1 cellular context compared by ENCODE assay signal in genomic region chr2:62195421-62196277, GRCh38.
TF ChIP-seq lines count a peak whose summit lies in the region.

TSS of gene B3GNT2 (plus strand) at chr2:62196115. CDS start at chr2:62222221, 26,106 bp downstream.

TF ChIP-seq in HepG2, 621 proteins besides CTCF, POLR2A, EP300 and RAD21 (continued from another document and continues in another):
- TF ChIP-seq, protein P1, sequence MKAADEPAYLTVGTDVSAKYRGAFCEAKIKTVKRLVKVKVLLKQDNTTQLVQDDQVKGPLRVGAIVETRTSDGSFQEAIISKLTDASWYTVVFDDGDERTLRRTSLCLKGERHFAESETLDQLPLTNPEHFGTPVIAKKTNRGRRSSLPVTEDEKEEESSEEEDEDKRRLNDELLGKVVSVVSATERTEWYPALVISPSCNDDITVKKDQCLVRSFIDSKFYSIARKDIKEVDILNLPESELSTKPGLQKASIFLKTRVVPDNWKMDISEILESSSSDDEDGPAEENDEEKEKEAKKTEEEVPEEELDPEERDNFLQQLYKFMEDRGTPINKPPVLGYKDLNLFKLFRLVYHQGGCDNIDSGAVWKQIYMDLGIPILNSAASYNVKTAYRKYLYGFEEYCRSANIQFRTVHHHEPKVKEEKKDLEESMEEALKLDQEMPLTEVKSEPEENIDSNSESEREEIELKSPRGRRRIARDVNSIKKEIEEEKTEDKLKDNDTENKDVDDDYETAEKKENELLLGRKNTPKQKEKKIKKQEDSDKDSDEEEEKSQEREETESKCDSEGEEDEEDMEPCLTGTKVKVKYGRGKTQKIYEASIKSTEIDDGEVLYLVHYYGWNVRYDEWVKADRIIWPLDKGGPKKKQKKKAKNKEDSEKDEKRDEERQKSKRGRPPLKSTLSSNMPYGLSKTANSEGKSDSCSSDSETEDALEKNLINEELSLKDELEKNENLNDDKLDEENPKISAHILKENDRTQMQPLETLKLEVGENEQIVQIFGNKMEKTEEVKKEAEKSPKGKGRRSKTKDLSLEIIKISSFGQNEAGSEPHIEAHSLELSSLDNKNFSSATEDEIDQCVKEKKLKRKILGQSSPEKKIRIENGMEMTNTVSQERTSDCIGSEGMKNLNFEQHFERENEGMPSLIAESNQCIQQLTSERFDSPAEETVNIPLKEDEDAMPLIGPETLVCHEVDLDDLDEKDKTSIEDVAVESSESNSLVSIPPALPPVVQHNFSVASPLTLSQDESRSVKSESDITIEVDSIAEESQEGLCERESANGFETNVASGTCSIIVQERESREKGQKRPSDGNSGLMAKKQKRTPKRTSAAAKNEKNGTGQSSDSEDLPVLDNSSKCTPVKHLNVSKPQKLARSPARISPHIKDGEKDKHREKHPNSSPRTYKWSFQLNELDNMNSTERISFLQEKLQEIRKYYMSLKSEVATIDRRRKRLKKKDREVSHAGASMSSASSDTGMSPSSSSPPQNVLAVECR (CRISPR knock-in tag; IDR thresholded peaks at IDR 0.05; ENCODE audit: borderline replicate concordance): peak; percentile 17
- TF ChIP-seq ZNF883 (CRISPR knock-in tag; IDR thresholded peaks at IDR 0.05; ENCODE audit: not compliant biosample characterization) (no peak), RXRB (CRISPR knock-in tag; IDR thresholded peaks at IDR 0.05; ENCODE audit: borderline replicate concordance) (peak; percentile 71; the same call in 1 of the 2 replicates), EED (CRISPR knock-in tag; IDR thresholded peaks at IDR 0.05) (peak; percentile 65; the same call in 1 of the 2 replicates), CREM (IDR thresholded peaks at IDR 0.05) (peak; percentile 43; the same call in 1 of the 2 replicates), CREM (CRISPR knock-in tag; IDR thresholded peaks at IDR 0.05) (no peak), ZNF513 (CRISPR knock-in tag; conservative IDR thresholded peaks at IDR 0.05) (no peak), FOXC1 (CRISPR knock-in tag; IDR thresholded peaks at IDR 0.05; ENCODE audit: borderline replicate concordance) (peak; percentile 29; the same call in 1 of the 2 replicates), PCBP1 (IDR thresholded peaks at IDR 0.05; ENCODE audit: borderline replicate concordance, low read depth, low read length) (0 out of 2 replicates have a peak, but pooled peaks have one; percentile 42), ZNF24 (IDR thresholded peaks at IDR 0.05) (no peak), CHD4 (IDR thresholded peaks at IDR 0.05; ENCODE audit: borderline replicate concordance, low read length) (peak; percentile 53; the same call in 1 of the 2 replicates), ZBTB10 (CRISPR knock-in tag; IDR thresholded peaks at IDR 0.05; ENCODE audit: borderline replicate concordance) (peak; percentile 92; the same call in 1 of the 2 replicates), HDAC1 (CRISPR knock-in tag; IDR thresholded peaks at IDR 0.05) (peak; percentile 83), ZNF510 (CRISPR knock-in tag; IDR thresholded peaks at IDR 0.05; ENCODE audit: low read depth) (no peak), ZNF136 (CRISPR knock-in tag; IDR thresholded peaks at IDR 0.05; ENCODE audit: low read depth) (no peak), SIN3A (IDR thresholded peaks at IDR 0.05; ENCODE audit: borderline replicate concordance, low read depth, low read length) (peak; percentile 70; the same call in 1 of the 2 replicates), ZFP36L1 (CRISPR knock-in tag; IDR thresholded peaks at IDR 0.05) (no peak), ZNF879 (CRISPR knock-in tag; IDR thresholded peaks at IDR 0.05) (no peak), ZNF549 (CRISPR knock-in tag; IDR thresholded peaks at IDR 0.05) (no peak), TP53 (CRISPR knock-in tag; conservative IDR thresholded peaks at IDR 0.05) (0 out of 2 replicates have a peak, but pooled peaks have one; percentile 39), POLR2AphosphoS5 (IDR thresholded peaks at IDR 0.05; ENCODE audit: low read depth, low read length) (peak; percentile 82), ZSCAN20 (CRISPR knock-in tag; IDR thresholded peaks at IDR 0.05; ENCODE audit: borderline replicate concordance) (peak; percentile 53; the same call in 1 of the 2 replicates), MAZ (IDR thresholded peaks at IDR 0.05; ENCODE audit: borderline replicate concordance, low read depth, low read length) (peak; percentile 74; the same call in 1 of the 2 replicates), MAZ (CRISPR knock-in tag; IDR thresholded peaks at IDR 0.05; ENCODE audit: low read depth) (no peak), SAFB2 (CRISPR knock-in tag; IDR thresholded peaks at IDR 0.05; ENCODE audit: borderline replicate concordance, low read depth) (peak; percentile 3; the same call in 1 of the 2 replicates), FOXO1 (CRISPR knock-in tag; IDR thresholded peaks at IDR 0.05) (peak; percentile 42), ZNF709 (CRISPR knock-in tag; IDR thresholded peaks at IDR 0.05) (0 out of 2 replicates have a peak, but pooled peaks have one; percentile 52), ZHX2 (IDR thresholded peaks at IDR 0.05; ENCODE audit: low read depth) (0 out of 2 replicates have a peak, but pooled peaks have one; percentile 8), ZHX2 (CRISPR knock-in tag; IDR thresholded peaks at IDR 0.05; ENCODE audit: borderline replicate concordance) (no peak), ZNF674 (CRISPR knock-in tag; IDR thresholded peaks at IDR 0.05; ENCODE audit: low read depth) (peak; percentile 81; the same call in 1 of the 2 replicates), STAG1 (CRISPR knock-in tag; IDR thresholded peaks at IDR 0.05) (0 out of 2 replicates have a peak, but pooled peaks have one; percentile 6), ZNF670 (CRISPR knock-in tag; IDR thresholded peaks at IDR 0.05; ENCODE audit: borderline replicate concordance) (0 out of 2 replicates have a peak, but pooled peaks have one; percentile 81)
- TF ChIP-seq, protein P2, sequence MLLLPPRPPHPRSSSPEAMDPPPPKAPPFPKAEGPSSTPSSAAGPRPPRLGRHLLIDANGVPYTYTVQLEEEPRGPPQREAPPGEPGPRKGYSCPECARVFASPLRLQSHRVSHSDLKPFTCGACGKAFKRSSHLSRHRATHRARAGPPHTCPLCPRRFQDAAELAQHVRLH (CRISPR knock-in tag; IDR thresholded peaks at IDR 0.05; ENCODE audit: borderline replicate concordance, low read depth): no peak
- TF ChIP-seq, protein P3, sequence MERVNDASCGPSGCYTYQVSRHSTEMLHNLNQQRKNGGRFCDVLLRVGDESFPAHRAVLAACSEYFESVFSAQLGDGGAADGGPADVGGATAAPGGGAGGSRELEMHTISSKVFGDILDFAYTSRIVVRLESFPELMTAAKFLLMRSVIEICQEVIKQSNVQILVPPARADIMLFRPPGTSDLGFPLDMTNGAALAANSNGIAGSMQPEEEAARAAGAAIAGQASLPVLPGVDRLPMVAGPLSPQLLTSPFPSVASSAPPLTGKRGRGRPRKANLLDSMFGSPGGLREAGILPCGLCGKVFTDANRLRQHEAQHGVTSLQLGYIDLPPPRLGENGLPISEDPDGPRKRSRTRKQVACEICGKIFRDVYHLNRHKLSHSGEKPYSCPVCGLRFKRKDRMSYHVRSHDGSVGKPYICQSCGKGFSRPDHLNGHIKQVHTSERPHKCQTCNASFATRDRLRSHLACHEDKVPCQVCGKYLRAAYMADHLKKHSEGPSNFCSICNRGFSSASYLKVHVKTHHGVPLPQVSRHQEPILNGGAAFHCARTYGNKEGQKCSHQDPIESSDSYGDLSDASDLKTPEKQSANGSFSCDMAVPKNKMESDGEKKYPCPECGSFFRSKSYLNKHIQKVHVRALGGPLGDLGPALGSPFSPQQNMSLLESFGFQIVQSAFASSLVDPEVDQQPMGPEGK (CRISPR knock-in tag; IDR thresholded peaks at IDR 0.05): peak; percentile 91
- TF ChIP-seq, protein P4, sequence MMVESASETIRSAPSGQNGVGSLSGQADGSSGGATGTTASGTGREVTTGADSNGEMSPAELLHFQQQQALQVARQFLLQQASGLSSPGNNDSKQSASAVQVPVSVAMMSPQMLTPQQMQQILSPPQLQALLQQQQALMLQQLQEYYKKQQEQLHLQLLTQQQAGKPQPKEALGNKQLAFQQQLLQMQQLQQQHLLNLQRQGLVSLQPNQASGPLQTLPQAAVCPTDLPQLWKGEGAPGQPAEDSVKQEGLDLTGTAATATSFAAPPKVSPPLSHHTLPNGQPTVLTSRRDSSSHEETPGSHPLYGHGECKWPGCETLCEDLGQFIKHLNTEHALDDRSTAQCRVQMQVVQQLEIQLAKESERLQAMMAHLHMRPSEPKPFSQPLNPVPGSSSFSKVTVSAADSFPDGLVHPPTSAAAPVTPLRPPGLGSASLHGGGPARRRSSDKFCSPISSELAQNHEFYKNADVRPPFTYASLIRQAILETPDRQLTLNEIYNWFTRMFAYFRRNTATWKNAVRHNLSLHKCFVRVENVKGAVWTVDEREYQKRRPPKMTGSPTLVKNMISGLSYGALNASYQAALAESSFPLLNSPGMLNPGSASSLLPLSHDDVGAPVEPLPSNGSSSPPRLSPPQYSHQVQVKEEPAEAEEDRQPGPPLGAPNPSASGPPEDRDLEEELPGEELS (CRISPR knock-in tag; IDR thresholded peaks at IDR 0.05): no peak; the same call in 1 of the 2 replicates
